Comparison of ENCODE assay signal across 8 cellular contexts in the genomic region with DNA sequence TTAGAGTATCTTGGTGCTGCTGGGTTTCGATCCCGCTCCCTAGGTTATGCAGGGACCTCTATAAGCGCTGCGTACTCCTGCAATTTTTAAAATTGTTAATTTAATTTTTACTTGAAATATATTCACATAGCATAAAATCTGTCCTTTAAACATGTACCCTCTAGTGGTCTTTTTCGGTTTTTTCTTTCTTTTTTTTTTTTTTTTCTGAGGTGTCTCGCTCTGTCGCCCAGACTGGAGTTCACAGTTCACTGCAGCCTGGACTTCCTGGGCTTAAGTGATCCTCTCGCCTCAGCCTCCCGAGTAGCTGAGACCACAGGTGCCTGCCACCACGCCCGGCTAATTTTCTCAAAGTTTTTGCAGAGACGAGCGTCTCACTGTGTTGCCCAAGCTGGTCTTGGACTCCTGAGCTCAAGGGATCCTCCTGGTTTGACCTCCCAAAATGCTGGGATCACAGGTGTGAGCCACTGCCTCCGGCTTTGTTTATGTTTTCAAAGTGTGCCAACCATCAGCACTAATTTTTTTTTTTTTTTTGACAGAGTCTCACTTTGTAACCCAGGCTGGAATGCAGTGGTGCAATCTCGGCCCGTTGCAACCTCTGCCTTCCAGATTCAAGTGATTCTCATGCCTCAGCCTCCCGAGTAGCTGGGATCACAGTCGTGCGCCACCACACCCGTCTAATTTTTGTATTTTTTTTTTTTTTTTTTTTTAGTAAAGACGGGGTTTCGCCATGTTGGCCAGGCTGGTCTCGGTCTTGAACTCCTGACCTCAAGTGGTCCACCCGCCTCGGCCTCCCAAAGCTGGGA. TPM values are rescaled to one million over a fixed set of nuclear protein-coding genes. Genes with fewer than 3 reads are reported as not detected.
A peak's percentile ranks its signal among the peaks of the same experiment; 100 is the strongest.
DNase-seq lines count a peak whose midpoint lies in the region; ATAC-seq and TF ChIP-seq lines count a peak whose summit lies in the region.

No MANE protein-coding gene starts in this region.

- peaks cover 44% of the 10 kb centered on the region for H3K4me1 ChIP-seq in lower lobe of right lung

- peak overlapping the region; percentile 90 to 96 (median 95) for H3K27ac Mint-ChIP-seq in brain

- peak overlapping the region; percentile 88 for H3K4me3 Mint-ChIP-seq in activated T-cell treated with anti-CD3 and anti-CD28 coated beads, Interleukin-2, amount 50 U/mL, for 4 hours
- H3K4me3 Mint-ChIP-seq in brain = peak overlapping the region; percentile 95 to 98 (median 96)

- no peaks in the 10 kb centered on the region for H3K9me3 Mint-ChIP-seq in activated T-cell treated with anti-CD3 and anti-CD28 coated beads, Interleukin-2, amount 50 U/mL, for 4 hours
- H3K9me3 Mint-ChIP-seq in brain = peaks cover 0 to 12% (median 7%) of the 10 kb centered on the region in 5 experiments

- peak in 1 of 2 donors; percentile 7 for ATAC-seq in activated T-cell treated with anti-CD3 and anti-CD28 coated beads, Interleukin-2, amount 50 U/mL, for 4 hours
- peak; percentile 15 for ATAC-seq in HG03457 (IDR thresholded peaks at IDR 0.05; ENCODE audit: unreplicated experiment)
- peak; percentile 6 to 8 for ATAC-seq in lower lobe of right lung

- H3K9me3 ChIP-seq in lower lobe of right lung = no peaks in the 10 kb centered on the region

- peak overlapping the region; percentile 71 for H3K4me3 ChIP-seq in lower lobe of right lung

- no peak for DNase-seq in activated T-cell treated with anti-CD3 and anti-CD28 coated beads, Interleukin-2, amount 50 U/mL, for 4 hours
- DNase-seq in activated T-cell treated with anti-CD3 and anti-CD28 coated beads, Interleukin-2, amount 50 U/mL, for 1 hour = no peak
- DNase-seq in lower lobe of right lung (no peak), cerebellar nuclear complex (lab: John Stamatoyannopoulos, UW) (no peak), NCI-H82 (lab: John Stamatoyannopoulos, UW) (no peak), SIG-M5 treated with dmso at 0.1 percent for 504 hours (lab: John Stamatoyannopoulos, UW; ENCODE audit: unreplicated experiment) (no peak)

- intact Hi-C loops in lower lobe of right lung (cut with DNase I) = no loop called here

- H3K36me3 ChIP-seq in lower lobe of right lung = peaks cover 6% of the 10 kb centered on the region

- peak; percentile 69 to 76 for TF ChIP-seq CTCF in brain (conservative IDR thresholded peaks at IDR 0.05)
- TF ChIP-seq CTCF in lower lobe of right lung (IDR thresholded peaks at IDR 0.05) = peak; percentile 44

- peaks cover 8% of the 10 kb centered on the region for H3K36me3 Mint-ChIP-seq in activated T-cell treated with anti-CD3 and anti-CD28 coated beads, Interleukin-2, amount 50 U/mL, for 4 hours (ENCODE audit: insufficient read depth)
- H3K36me3 Mint-ChIP-seq in brain = peaks cover 30% of the 10 kb centered on the region

- H3K4me1 Mint-ChIP-seq in activated T-cell treated with anti-CD3 and anti-CD28 coated beads, Interleukin-2, amount 50 U/mL, for 4 hours (ENCODE audit: low read depth) = peaks cover 35% of the 10 kb centered on the region
- peaks cover 31% of the 10 kb centered on the region for H3K4me1 Mint-ChIP-seq in brain

- H3K27me3 Mint-ChIP-seq in activated T-cell treated with anti-CD3 and anti-CD28 coated beads, Interleukin-2, amount 50 U/mL, for 4 hours (ENCODE audit: low read depth) = no peaks in the 10 kb centered on the region
- H3K27me3 Mint-ChIP-seq in brain = peaks cover 12% of the 10 kb centered on the region

- H3K27ac ChIP-seq in lower lobe of right lung = peak overlapping the region; percentile 89

- H3K27me3 ChIP-seq in lower lobe of right lung (ENCODE audit: low read depth) = no peaks in the 10 kb centered on the region

RNA-seq across cellular contexts. Expression of a gene that starts 0.6 kb away (rescaled TPM):
- total RNA-seq in activated T-cell treated with anti-CD3 and anti-CD28 coated beads, Interleukin-2, amount 50 U/mL, for 4 hours = 100 to 1,000 TPM; 171 to 175 (median 173) TPM
- 18.6 TPM for polyA plus RNA-seq in brain (ENCODE audit: insufficient read depth, low read depth, low replicate concordance)
- 146 TPM for total RNA-seq in lower lobe of right lung

RNA-seq across cellular contexts. Expression of a gene that starts 19.2 kb away (rescaled TPM):
- total RNA-seq in activated T-cell treated with anti-CD3 and anti-CD28 coated beads, Interleukin-2, amount 50 U/mL, for 4 hours = 100 to 1,000 TPM; 408 to 545 (median 430) TPM
- polyA plus RNA-seq in brain (ENCODE audit: insufficient read depth, low read depth, low replicate concordance) = 153 TPM
- 54.7 TPM for total RNA-seq in lower lobe of right lung

RNA-seq across cellular contexts. Expression of a gene that starts 31.6 kb away (rescaled TPM):
- 100 to 1,000 TPM; 103 to 110 (median 109) TPM for total RNA-seq in activated T-cell treated with anti-CD3 and anti-CD28 coated beads, Interleukin-2, amount 50 U/mL, for 4 hours
- polyA plus RNA-seq in brain (ENCODE audit: insufficient read depth, low read depth, low replicate concordance) = 38.7 TPM
- total RNA-seq in lower lobe of right lung = 19.6 TPM
